Comparison of ENCODE assay signal across 10 cellular contexts in genomic region chr13:110726726-110727125, GRCh38. TPM values are rescaled to one million over a fixed set of nuclear protein-coding genes. Genes with fewer than 3 reads are reported as not detected.
DNase-seq lines count a peak whose midpoint lies in the region; ATAC-seq lines count a peak whose summit lies in the region.
"Had no signal": no experiment of that assay in that cellular context is flagged by ENCODE, and none has a peak within 500 bp of the region (broad histone marks: within the 10 kb centered on the region; RNA-seq: fewer than 3 reads in every experiment).

No MANE protein-coding gene starts in this region.

- H3K4me1 ChIP-seq in BLaER1 = peaks cover 42% of the 10 kb centered on the region

- DNase-seq in T-helper 22 cell (ENCODE audit: low read depth) (peak; percentile 10), immature natural killer cell (peak; percentile 76 to 83 (median 80)), HT-29 (ENCODE audit: low spot score) (no peak), SK-N-DZ (ENCODE audit: low spot score) (no peak), AG20443 (ENCODE audit: low spot score) (no peak)

- H3K36me3 ChIP-seq in BLaER1 = peaks cover 13% of the 10 kb centered on the region

- H3K9me3 ChIP-seq in BLaER1 = peaks cover 4% of the 10 kb centered on the region; the same call in 1 of the 2 replicates

- H3K27me3 Mint-ChIP-seq in immature natural killer cell (ENCODE audit: low read depth in 3 of 3) = peaks cover 0 to 6% (median 0%) of the 10 kb centered on the region in 3 donors

- peak overlapping the region; percentile 8 to 89 (median 70) for H3K27ac Mint-ChIP-seq in immature natural killer cell
- H3K27ac Mint-ChIP-seq: nephron had no signal

- H3K4me2 ChIP-seq in BLaER1 = peak overlapping the region; percentile 46

- H4K20me1 ChIP-seq in BLaER1 = peaks cover 25% of the 10 kb centered on the region

- peaks cover 41 to 42% of the 10 kb centered on the region in 2 donors for H3K4me1 Mint-ChIP-seq in immature natural killer cell
- H3K4me1 Mint-ChIP-seq: nephron had no signal

- ATAC-seq in HG02798 (IDR thresholded peaks at IDR 0.05; ENCODE audit: poor library complexity, unreplicated experiment) (peak; percentile 87), GM19463 (IDR thresholded peaks at IDR 0.05; ENCODE audit: unreplicated experiment) (no peak)
- ATAC-seq: SK-N-SH treated with all-trans-retinoic acid at 6 μM for 48 hours had no signal

- no peak overlapping the region for H3K27ac ChIP-seq in BLaER1

- H3K9me3 Mint-ChIP-seq in immature natural killer cell = no peaks in the 10 kb centered on the region
- H3K9me3 Mint-ChIP-seq: nephron had no signal

- no peaks in the 10 kb centered on the region for H3K27me3 ChIP-seq in BLaER1

- H3K9ac ChIP-seq in BLaER1 = no peak overlapping the region

- peak overlapping the region; percentile 77 to 83 (median 80) for H3K4me3 Mint-ChIP-seq in immature natural killer cell
- H3K4me3 Mint-ChIP-seq: nephron had no signal

- H3K36me3 Mint-ChIP-seq in immature natural killer cell = peaks cover 0 to 17% (median 3%) of the 10 kb centered on the region in 3 donors

- no peak overlapping the region for H3K4me3 ChIP-seq in BLaER1

RNA-seq across cellular contexts. Expression of gene ING1, which starts 13.2 kb away (rescaled TPM):
- 10 to 100 TPM; 12.6 to 20.1 (median 17.6) TPM for polyA plus RNA-seq in immature natural killer cell
- total RNA-seq in HT-29 (2014; rRNA removed; shearing (Covaris generic)) = 59.4 and 61.3 TPM in 2 replicates
- polyA plus RNA-seq in SK-N-DZ (2014; cell fraction: cytosol; rRNA removed) = 7.1 and 11.7 TPM in 2 replicates
- 6.8 and 9.8 TPM in 2 replicates for polyA plus RNA-seq in SK-N-DZ (2014; cell fraction: nucleus; rRNA removed)

RNA-seq across cellular contexts. Expression of gene CARS2, which starts 20.8 kb away (rescaled TPM):
- polyA plus RNA-seq in immature natural killer cell = 10 to 100 TPM; 40.8 to 54.5 (median 40.8) TPM
- 88.3 and 107 TPM in 2 replicates for total RNA-seq in HT-29 (2014; rRNA removed; shearing (Covaris generic))
- 61.8 and 63.5 TPM in 2 replicates for polyA plus RNA-seq in SK-N-DZ (2014; cell fraction: cytosol; rRNA removed)
- 201 and 212 TPM in 2 replicates for polyA plus RNA-seq in SK-N-DZ (2014; cell fraction: nucleus; rRNA removed)

Comparison
In these comparisons a context has a peak if more than half of its experiments do, and no peak if none do; other contexts are left out.
1. DNase-seq: peak in T-helper 22 cell (single experiment) and immature natural killer cell (3 of 3); none in HT-29 (single experiment), SK-N-DZ (single experiment) and AG20443 (single experiment).